ENCODE assay signal across 13 cellular contexts in genomic region chr14:39488600-39488999, GRCh38. TPM values are rescaled to one million over a fixed set of nuclear protein-coding genes. Genes with fewer than 3 reads are reported as not detected.
DNase-seq lines count a peak whose midpoint lies in the region; ATAC-seq and TF ChIP-seq lines count a peak whose summit lies in the region.
"Had no signal": no experiment of that assay in that cellular context is flagged by ENCODE, and none has a peak within 500 bp of the region (broad histone marks: within the 10 kb centered on the region; RNA-seq: fewer than 3 reads in every experiment).

No MANE protein-coding gene starts in this region.

- peaks cover 7% of the 10 kb centered on the region for H3K4me1 ChIP-seq in HAP-1

- DNase-seq in HAP-1 (ENCODE audit: low spot score in 2 of 2) (peak; percentile 31 to 67), NCI-H526 (lab: John Stamatoyannopoulos, UW) (peak; percentile 84 to 85), fibroblast of peridontal ligament (ENCODE audit: extremely low read depth) (peak; percentile 35), NCI-H2196 (lab: John Stamatoyannopoulos, UW; ENCODE audit: unreplicated experiment) (no peak)
- DNase-seq: activated CD4-positive, alpha-beta T cell treated with anti-CD3 and anti-CD28 coated beads for 1 hour; activated T-cell treated with anti-CD3 and anti-CD28 coated beads, Interleukin-2, amount 50 U/mL, for 24 hours; Calu3; NCI-H1092 treated with DMSO at 0.1 percent for 48 hours; SW 1271 had no signal

- no peaks in the 10 kb centered on the region for H3K9me2 ChIP-seq in neural cell (ENCODE audit: insufficient read depth, low read length)

- H3K36me3 ChIP-seq in HAP-1 (replicated peaks) (no peaks in the 10 kb centered on the region), neural cell (ENCODE audit: insufficient read depth, low read length) (no peaks in the 10 kb centered on the region)

- in situ Hi-C loops in HAP-1 (cut with MboI; ENCODE audit: low sequenced_read_pairs): no loop called here

- peak overlapping the region; percentile 69 for H3K4me2 ChIP-seq in neural cell (ENCODE audit: low read length)

- peak; percentile 28 for TF ChIP-seq CTCF in neural cell (IDR thresholded peaks at IDR 0.05; ENCODE audit: poor library complexity, severe bottlenecking)

- TF ChIP-seq EP300 in neural cell (conservative IDR thresholded peaks at IDR 0.05; ENCODE audit: poor library complexity, severe bottlenecking): peak; percentile 88

- ATAC-seq in HG03439 (IDR thresholded peaks at IDR 0.05; ENCODE audit: unreplicated experiment): no peak
- ATAC-seq in HG03039 (IDR thresholded peaks at IDR 0.05; ENCODE audit: unreplicated experiment): no peak
- no peak for ATAC-seq in HG03159 (IDR thresholded peaks at IDR 0.05; ENCODE audit: unreplicated experiment)

- H4K20me1 ChIP-seq in neural cell (ENCODE audit: insufficient read depth): no peaks in the 10 kb centered on the region

- peaks cover 5% of the 10 kb centered on the region for H3F3A ChIP-seq in neural cell (ENCODE audit: insufficient read depth, low read length, poor library complexity, severe bottlenecking)

- H3K4me3 ChIP-seq in HAP-1 (no peak overlapping the region), neural cell (ENCODE audit: low read length) (peak overlapping the region; percentile 57)

- peak overlapping the region; percentile 97 for H3K27ac ChIP-seq in neural cell (ENCODE audit: low read length)

- peak overlapping the region; percentile 18 for H2AFZ ChIP-seq in neural cell (ENCODE audit: low read depth, low read length)

- H3K9ac ChIP-seq in neural cell (ENCODE audit: low read length): peak overlapping the region; percentile 71

- no peaks in the 10 kb centered on the region for H3K27me3 ChIP-seq in HAP-1 (ENCODE audit: low read depth)
- no peaks in the 10 kb centered on the region for H3K27me3 ChIP-seq in neural cell (ENCODE audit: insufficient read depth, low read depth, low read length)

- TF ChIP-seq RAD21 in neural cell (conservative IDR thresholded peaks at IDR 0.05): peak; percentile 60

- H3K79me2 ChIP-seq in neural cell (replicated peaks; ENCODE audit: insufficient read depth, low read length): no peaks in the 10 kb centered on the region

- H3K9me3 ChIP-seq in HAP-1: no peaks in the 10 kb centered on the region
- no peaks in the 10 kb centered on the region for H3K9me3 ChIP-seq in neural cell (ENCODE audit: low read length)

TF ChIP-seq in neural cell, 6 proteins besides CTCF, POLR2A, EP300 and RAD21:
- TF ChIP-seq REST (IDR thresholded peaks at IDR 0.05; ENCODE audit: borderline replicate concordance) (peak; percentile 97), TAF1 (IDR thresholded peaks at IDR 0.05; ENCODE audit: low read depth) (no peak), EZH2 (IDR thresholded peaks at IDR 0.05; ENCODE audit: borderline replicate concordance, insufficient read depth, low read length, poor library complexity, severe bottlenecking) (no peak), SMC3 (conservative IDR thresholded peaks at IDR 0.05; ENCODE audit: poor library complexity) (peak; percentile 54), POLR2AphosphoS5 (IDR thresholded peaks at IDR 0.05) (peak; percentile 52), MXI1 (conservative IDR thresholded peaks at IDR 0.05; ENCODE audit: poor library complexity, severe bottlenecking) (no peak)
TF ChIP-seq in neural cell: peak in this region for 3.

RNA-seq across cellular contexts. Expression of gene FBXO33, which starts 56.4 kb away (rescaled TPM):
- 29.0 and 32.0 TPM in 2 replicates for polyA plus RNA-seq in neural cell
- 29.2 and 33.6 TPM in 2 replicates for polyA minus RNA-seq in neural cell
